ENCODE assay signal across 8 cellular contexts in the genomic region with DNA sequence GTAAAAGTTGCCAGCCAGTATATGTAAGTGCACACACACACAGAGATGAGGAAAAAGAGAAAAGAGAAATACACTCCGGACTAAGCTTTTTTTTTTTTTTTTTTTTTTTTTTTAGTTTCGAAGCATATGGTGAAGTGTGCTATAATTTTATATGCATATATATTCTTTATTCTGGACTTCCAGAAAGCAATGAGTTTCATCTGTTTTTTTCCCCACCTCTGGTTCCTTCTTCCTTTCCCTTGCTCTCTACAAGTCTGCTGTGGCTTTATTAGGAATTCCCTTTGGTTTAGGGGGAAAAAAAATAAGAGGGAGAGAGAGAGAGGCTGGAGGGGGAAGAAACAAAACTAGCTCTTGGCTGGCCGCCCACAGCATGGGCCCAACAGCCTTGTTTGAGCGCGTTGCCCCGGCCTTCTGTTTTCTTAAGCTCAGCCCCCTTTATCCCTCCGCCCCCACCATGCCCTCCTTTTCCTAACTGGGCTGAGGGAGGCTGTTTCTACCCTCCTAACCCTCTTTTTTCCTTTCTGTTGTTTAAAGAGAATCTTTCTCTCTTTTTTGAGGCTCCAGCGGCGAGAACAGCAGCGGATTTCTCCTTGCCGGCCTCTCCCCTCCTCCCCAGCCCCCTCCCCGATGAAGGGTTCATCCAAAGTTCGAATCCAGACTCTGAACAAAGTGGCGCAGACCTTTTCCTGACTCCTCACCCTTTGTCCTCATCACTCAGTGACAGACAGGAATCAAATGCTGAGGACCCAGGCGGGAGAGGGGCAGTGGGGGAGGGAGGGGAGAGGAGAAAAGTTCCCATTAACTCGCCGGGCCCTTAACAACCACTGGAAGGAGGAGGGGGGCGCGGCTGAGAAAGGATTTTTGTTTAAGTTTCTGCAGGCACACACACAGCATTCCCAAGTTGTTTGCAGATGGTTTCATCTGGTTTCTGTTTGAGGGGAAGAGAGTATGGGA. TPM values are rescaled to one million over a fixed set of nuclear protein-coding genes. Genes with fewer than 3 reads are reported as not detected.
DNase-seq lines count a peak whose midpoint lies in the region; ATAC-seq, FAIRE-seq and TF ChIP-seq lines count a peak whose summit lies in the region.

No MANE protein-coding gene starts in this region.

- H3K27ac ChIP-seq in HUES64 (ENCODE audit: low read depth, low read length) (peak overlapping the region; percentile 81), mammary epithelial cell (ENCODE audit: insufficient read depth, low read depth, low read length) (no peak overlapping the region), layer of hippocampus (ENCODE audit: low read depth, low read length) (peak overlapping the region; percentile 35), temporal lobe (ENCODE audit: low read depth, low read length) (peak overlapping the region; percentile 38)

- H3K9ac ChIP-seq in HUES64 (ENCODE audit: low read depth, low read length) (peak overlapping the region; percentile 68), mammary epithelial cell (ENCODE audit: insufficient read depth, low read length) (no peak overlapping the region)

- DNase-seq in mammary epithelial cell (no peak), NCI-H1930 (lab: John Stamatoyannopoulos, UW) (no peak), D721Med (ENCODE audit: insufficient read length, low spot score) (no peak)

- H3K9me3 ChIP-seq in HUES64 (ENCODE audit: insufficient read depth, low read depth, low read length): no peaks in the 10 kb centered on the region
- H3K9me3 ChIP-seq in mammary epithelial cell (replicated peaks; ENCODE audit: insufficient read depth, low read length): no peaks in the 10 kb centered on the region

- in situ Hi-C loops in mammary epithelial cell (cut with MboI; ENCODE audit: low sequenced_read_pairs in 2 of 2): no loop called here

- 6% methylated on average over 17 of the region's 19 CpGs for WGBS in HUES64
- WGBS in mammary epithelial cell (ENCODE audit: low coverage, missing lambda C conversion rate): 33% methylated on average over 7 of the region's 19 CpGs

- dilution Hi-C loops in mammary epithelial cell (cut with HindIII; ENCODE audit: low sequenced_read_pairs): no loop called here

- peaks cover 19% of the 10 kb centered on the region for H3K36me3 ChIP-seq in HUES64 (ENCODE audit: insufficient read depth, low read length)
- no peaks in the 10 kb centered on the region for H3K36me3 ChIP-seq in mammary epithelial cell (ENCODE audit: insufficient read depth, low read length)

- H2AFZ ChIP-seq in mammary epithelial cell (ENCODE audit: low read depth, low read length): peak overlapping the region; percentile 66

- CTCF ChIA-PET in mammary epithelial cell (lab: Charles Lee; ENCODE audit: low non-redundant PET): interaction anchor here (0.6 kb wide), 1 partner anchor 198 kb away, joined by 3 read pairs; no protein-coding TSS in a partner anchor

- no peak for TF ChIP-seq CTCF in mammary epithelial cell (conservative IDR thresholded peaks at IDR 0.05 in 1 of 2, IDR thresholded peaks at IDR 0.05 in 1 of 2; ENCODE audit: extremely low read depth in 1 of 2, insufficient read depth in 1 of 2, low read depth in 1 of 2, low read length in 2 of 2)
- TF ChIP-seq CTCF in D721Med (IDR thresholded peaks at IDR 0.05; ENCODE audit: insufficient read depth, missing control alignments): no peak

- peak overlapping the region; percentile 17 for H3K4me2 ChIP-seq in mammary epithelial cell (ENCODE audit: insufficient read depth, low read depth, low read length)

- intact Hi-C loops in mammary epithelial cell (cut with micrococcal nuclease): no loop called here

- no peak for FAIRE-seq in D721Med (lab: Jason Lieb, UNC)

- no peaks in the 10 kb centered on the region for H4K20me1 ChIP-seq in mammary epithelial cell (ENCODE audit: insufficient read depth, low read length)

- H3K4me3 ChIP-seq in HUES64 (ENCODE audit: low read length) (peak overlapping the region; percentile 39), mammary epithelial cell (replicated peaks in 1 of 3; ENCODE audit: insufficient read depth in 1 of 3, low read depth in 2 of 3, low read length in 3 of 3) (no peak overlapping the region)

- H3K4me1 ChIP-seq in HUES64 (ENCODE audit: insufficient read depth, low read length): peaks cover 90% of the 10 kb centered on the region
- peaks cover 3% of the 10 kb centered on the region for H3K4me1 ChIP-seq in mammary epithelial cell (ENCODE audit: insufficient read depth, low read length)

- no peaks in the 10 kb centered on the region for H3K27me3 ChIP-seq in HUES64 (ENCODE audit: insufficient read depth, low read length)
- H3K27me3 ChIP-seq in mammary epithelial cell (ENCODE audit: insufficient read depth, low read length): no peaks in the 10 kb centered on the region
- H3K27me3 ChIP-seq in layer of hippocampus (ENCODE audit: control insufficient read depth, insufficient read depth, low read length): no peaks in the 10 kb centered on the region

- H3K79me2 ChIP-seq in mammary epithelial cell (ENCODE audit: insufficient read depth, low read length): no peaks in the 10 kb centered on the region

- ATAC-seq in GM21526 (IDR thresholded peaks at IDR 0.05; ENCODE audit: low FRiP score, unreplicated experiment) (no peak), GM19455 (IDR thresholded peaks at IDR 0.05; ENCODE audit: unreplicated experiment) (no peak)

- no TSS peak for BruUV-seq in mammary epithelial cell (replicated peaks; lab: Mats Ljungman, UMichigan)

RNA-seq across cellular contexts. Expression of gene PBX1, which starts 29.7 kb away (rescaled TPM):
- polyA plus RNA-seq in HUES64 (2013, experiment 1 of 2): 71.8 TPM
- polyA plus RNA-seq in HUES64 (2013, experiment 2 of 2): 70.9 TPM
- total RNA-seq in mammary epithelial cell (10 to 100 TPM; 10.2 to 14.8 TPM), temporal lobe (238 TPM)
- 4.9 TPM for polyA plus RNA-seq in mammary epithelial cell
- polyA minus RNA-seq in mammary epithelial cell: 6.4 TPM

Comparison
In these comparisons a context has a peak if more than half of its experiments do, and no peak if none do; other contexts are left out.
1. RNA of gene PBX1, which starts 29.7 kb away (total RNA-seq): 238 TPM in temporal lobe (single experiment); 10.2 to 14.8 TPM in mammary epithelial cell; every median in the first group is over 10 times any median in the second.